18 cellular contexts compared by ENCODE assay signal in the genomic region with DNA sequence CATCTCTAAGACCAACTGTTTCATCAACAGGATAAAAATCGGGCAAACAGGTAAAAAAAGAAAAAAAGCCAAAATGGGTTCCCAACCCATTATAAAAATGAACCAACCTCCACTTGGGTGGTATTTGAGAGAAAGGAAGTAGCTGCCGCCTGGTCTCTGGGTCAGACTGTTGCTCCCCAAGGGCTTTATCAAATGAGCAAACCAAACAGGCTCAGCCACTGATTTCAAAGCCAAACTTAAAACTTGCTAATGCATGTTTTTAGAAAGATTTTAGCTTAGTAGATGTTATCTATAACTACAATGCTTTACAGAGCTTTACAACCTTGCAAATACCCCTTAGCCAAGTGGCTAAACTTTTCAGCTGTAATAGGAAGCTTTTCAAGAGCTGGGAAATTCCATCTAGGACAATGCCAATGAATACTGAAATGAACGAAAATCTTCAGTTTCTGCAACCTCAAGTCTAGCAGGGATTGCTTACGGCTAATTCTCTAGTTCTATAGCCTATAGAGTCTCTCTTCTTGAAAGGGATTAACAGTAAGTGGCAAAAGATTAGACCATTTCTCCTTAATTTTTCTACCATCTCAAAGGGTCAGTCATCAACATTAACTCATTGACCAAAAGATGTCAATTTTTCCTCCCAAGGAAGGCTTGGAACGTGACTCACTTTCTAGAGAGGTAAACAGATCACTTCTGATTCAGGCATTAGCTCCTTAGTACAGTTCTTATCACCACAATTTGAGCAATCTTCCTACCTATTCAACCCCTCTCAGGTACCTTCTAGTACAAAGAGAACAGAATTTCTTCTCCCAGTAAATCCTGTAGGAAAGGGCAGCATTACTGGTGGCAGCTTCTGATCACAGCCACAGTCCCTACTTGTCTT. TPM values are rescaled to one million over a fixed set of nuclear protein-coding genes. Genes with fewer than 3 reads are reported as not detected.
DNase-seq lines count a peak whose midpoint lies in the region; FAIRE-seq and TF ChIP-seq lines count a peak whose summit lies in the region.
"Had no signal": no experiment of that assay in that cellular context is flagged by ENCODE, and none has a peak within 500 bp of the region (broad histone marks: within the 10 kb centered on the region; RNA-seq: fewer than 3 reads in every experiment).

No MANE protein-coding gene starts in this region.

- H3K27me3 ChIP-seq in Caco-2 (replicated peaks; ENCODE audit: control insufficient read depth, insufficient read depth, low read length), result no peaks in the 10 kb centered on the region
- H3K27me3 ChIP-seq in HUES6 (ENCODE audit: control insufficient read depth, insufficient read depth, low read length), result no peaks in the 10 kb centered on the region
- H3K27me3 ChIP-seq in bronchial epithelial cell (ENCODE audit: control insufficient read depth, insufficient read depth, low read length), result peaks cover 16% of the 10 kb centered on the region
- H3K27me3 ChIP-seq in CD8-positive, alpha-beta memory T cell (ENCODE audit: insufficient read depth, low read length, poor library complexity, severe bottlenecking), result peaks cover 11% of the 10 kb centered on the region
- H3K27me3 ChIP-seq: ascending aorta, colonic mucosa had no signal

- CTCF ChIA-PET in Caco-2 (lab: Charles Lee), result interaction anchor here (1.6 kb wide), 1 partner anchor 138 kb away, joined by 8 read pairs; no protein-coding TSS in a partner anchor
- CTCF ChIA-PET in CD8-positive, alpha-beta memory T cell (lab: Charles Lee), result no interaction called here

- no peaks in the 10 kb centered on the region for H3K9me3 ChIP-seq in Caco-2
- H3K9me3 ChIP-seq in HUES6 (ENCODE audit: control insufficient read depth, insufficient read depth, low read depth, low read length), result no peaks in the 10 kb centered on the region
- H3K9me3 ChIP-seq in CD8-positive, alpha-beta memory T cell (ENCODE audit: low read length), result no peaks in the 10 kb centered on the region
- H3K9me3 ChIP-seq: ascending aorta, colonic mucosa had no signal

- H3K9ac ChIP-seq in HUES6 (ENCODE audit: low read length), result peak overlapping the region; percentile 27

- H3K4me1 Mint-ChIP-seq in Caco-2 (ENCODE audit: low read depth, unreplicated experiment) (peaks cover 29% of the 10 kb centered on the region), mesothelial cell of epicardium (peaks cover 32% of the 10 kb centered on the region)
- H3K4me1 Mint-ChIP-seq in CD8-positive, alpha-beta memory T cell, result peaks cover 12 to 19% (median 15%) of the 10 kb centered on the region in 3 donors

- DNase-seq in Caco-2, result no peak
- DNase-seq in bronchial epithelial cell (ENCODE audit: low read depth), result peak; percentile 55
- DNase-seq in mesothelial cell of epicardium (ENCODE audit: low spot score in 2 of 2, unreplicated experiment in 2 of 2), result no peak
- DNase-seq in germinal center (ENCODE audit: low spot score), result no peak
- no peak for DNase-seq in NCI-H82 (lab: John Stamatoyannopoulos, UW)
- DNase-seq in COLO829 (ENCODE audit: low spot score), result no peak
- DNase-seq in CD8-positive, alpha-beta memory T cell, result no peak
- DNase-seq: activated gamma-delta T cell treated with Interleukin-2 at 50 U/mL for 16 hours; colonic mucosa; head of caudate nucleus; NCI-H2029; NCI-H524 treated with DMSO at 0.1 percent for 48 hours; posterior cingulate gyrus; small intestine; stimulated activated naive CD8-positive, alpha-beta T cell treated with anti-CD3 and anti-CD28 coated beads, Interleukin-15, Interleukin-2, amounts not matched to agents 100 U/mL and 50 U/mL, for 24 hours had no signal

- H3K4me1 ChIP-seq in Caco-2 (peaks cover 47% of the 10 kb centered on the region), HUES6 (ENCODE audit: control insufficient read depth, insufficient read depth, low read length) (peaks cover 43% of the 10 kb centered on the region)
- peaks cover 6% of the 10 kb centered on the region for H3K4me1 ChIP-seq in CD8-positive, alpha-beta memory T cell (ENCODE audit: insufficient read depth, low read length)
- H3K4me1 ChIP-seq: colonic mucosa had no signal

- POLR2A ChIA-PET in Caco-2 (lab: Charles Lee), result interaction anchor here (0.6 to 1.0 kb wide), 3 partner anchors 8 to 909 kb away, joined by 3 to 5 read pairs (median 3); no protein-coding TSS in a partner anchor
- POLR2A ChIA-PET in CD8-positive, alpha-beta memory T cell (lab: Charles Lee), result no interaction called here

- H3K4me3 Mint-ChIP-seq in Caco-2 (ENCODE audit: unreplicated experiment) (peak overlapping the region; percentile 77), mesothelial cell of epicardium (no peak overlapping the region)
- no peak overlapping the region for H3K4me3 Mint-ChIP-seq in CD8-positive, alpha-beta memory T cell

- H3K27ac ChIP-seq in HUES6 (ENCODE audit: low read depth, low read length), result no peak overlapping the region
- H3K27ac ChIP-seq in CD8-positive, alpha-beta memory T cell (ENCODE audit: low read depth, low read length), result no peak overlapping the region
- H3K27ac ChIP-seq: ascending aorta, colonic mucosa had no signal

- no peak for FAIRE-seq in bronchial epithelial cell (lab: Jason Lieb, UNC)
- FAIRE-seq: small intestine, urothelium cell line had no signal

- no peak for TF ChIP-seq CTCF in Caco-2 (IDR thresholded peaks at IDR 0.05; ENCODE audit: insufficient read depth in 1 of 2, low read depth in 1 of 2, low read length in 1 of 2, severe bottlenecking in 1 of 2, unreplicated experiment in 1 of 2)
- TF ChIP-seq CTCF in bronchial epithelial cell (IDR thresholded peaks at IDR 0.05; ENCODE audit: insufficient read depth, low read length, severe bottlenecking), result no peak
- TF ChIP-seq CTCF in mesothelial cell of epicardium (IDR thresholded peaks at IDR 0.05; ENCODE audit: unreplicated experiment), result no peak

- intact Hi-C loops in Caco-2 (cut with micrococcal nuclease; ENCODE audit: unreplicated experiment), result loop anchor here (5.0 kb wide), 2 partner anchors 88 to 128 kb away; no protein-coding TSS in a partner anchor

- H3K36me3 ChIP-seq in Caco-2 (ENCODE audit: control insufficient read depth, insufficient read depth, low read length), result no peaks in the 10 kb centered on the region
- H3K36me3 ChIP-seq in HUES6 (ENCODE audit: control insufficient read depth, insufficient read depth, low read length), result no peaks in the 10 kb centered on the region
- no peaks in the 10 kb centered on the region for H3K36me3 ChIP-seq in bronchial epithelial cell (ENCODE audit: control insufficient read depth, insufficient read depth, low read length)
- H3K36me3 ChIP-seq in CD8-positive, alpha-beta memory T cell (ENCODE audit: insufficient read depth, low read length), result no peaks in the 10 kb centered on the region
- H3K36me3 ChIP-seq: ascending aorta, colonic mucosa had no signal

- H3K27ac Mint-ChIP-seq in Caco-2 (ENCODE audit: unreplicated experiment), result peak overlapping the region; percentile 18
- H3K27ac Mint-ChIP-seq in mesothelial cell of epicardium, result peak overlapping the region; percentile 37
- no peak overlapping the region for H3K27ac Mint-ChIP-seq in CD8-positive, alpha-beta memory T cell

- H3K27me3 Mint-ChIP-seq in Caco-2 (ENCODE audit: insufficient read depth, unreplicated experiment) (no peaks in the 10 kb centered on the region), mesothelial cell of epicardium (ENCODE audit: low read depth) (peaks cover 43% of the 10 kb centered on the region)
- H3K27me3 Mint-ChIP-seq in CD8-positive, alpha-beta memory T cell, result peaks cover 35 to 59% of the 10 kb centered on the region in 2 donors

- BruUV-seq in Caco-2 (replicated peaks; lab: Mats Ljungman, UMichigan), result no TSS peak

- H3K4me3 ChIP-seq in Caco-2 (ENCODE audit: low read depth, low read length) (no peak overlapping the region), HUES6 (ENCODE audit: low read depth, low read length) (peak overlapping the region; percentile 10; the same call in 1 of the 2 replicates), bronchial epithelial cell (ENCODE audit: low read depth, low read length) (no peak overlapping the region)
- H3K4me3 ChIP-seq in CD8-positive, alpha-beta memory T cell (ENCODE audit: low read length), result no peak overlapping the region
- H3K4me3 ChIP-seq: ascending aorta, colonic mucosa had no signal

- peaks cover 64% of the 10 kb centered on the region for H3K36me3 Mint-ChIP-seq in Caco-2 (ENCODE audit: insufficient read depth, unreplicated experiment)
- H3K36me3 Mint-ChIP-seq in mesothelial cell of epicardium, result no peaks in the 10 kb centered on the region
- peaks cover 0 to 1% (median 0%) of the 10 kb centered on the region in 3 donors for H3K36me3 Mint-ChIP-seq in CD8-positive, alpha-beta memory T cell

- H3K9me3 Mint-ChIP-seq in Caco-2 (ENCODE audit: unreplicated experiment), result no peaks in the 10 kb centered on the region
- H3K9me3 Mint-ChIP-seq in mesothelial cell of epicardium, result no peaks in the 10 kb centered on the region
- H3K9me3 Mint-ChIP-seq in CD8-positive, alpha-beta memory T cell, result peaks cover 0 to 6% (median 2%) of the 10 kb centered on the region in 5 donors

RNA-seq across cellular contexts. Expression of gene PPM1H, which starts 4.2 kb away (rescaled TPM):
- total RNA-seq in Caco-2 (2022) (145 and 151 TPM in 2 replicates), bronchial epithelial cell (0.79 and 0.90 TPM in 2 replicates), mesothelial cell of epicardium (10.3 to 15.7 TPM (median 11.2 TPM) in 3 replicates)
- total RNA-seq in CD8-positive, alpha-beta memory T cell, result under 1 TPM; 0.13 TPM
- polyA plus RNA-seq in CD8-positive, alpha-beta memory T cell, result not detected

Comparison
In these comparisons a context has a peak if more than half of its experiments do, and no peak if none do; other contexts are left out.
1. H3K27ac Mint-ChIP-seq: peak in Caco-2 (single experiment) and mesothelial cell of epicardium (single experiment); none in CD8-positive, alpha-beta memory T cell (0 of 8).